In genomic region chr4:124133753-124134152, GRCh38 we compare ENCODE assay signal across 22 cellular contexts.
"Had no signal": no experiment of that assay in that cellular context is flagged by ENCODE, and none has a peak within 500 bp of the region (broad histone marks: within the 10 kb centered on the region; RNA-seq: fewer than 3 reads in every experiment).

No MANE protein-coding gene starts in this region.

- H3K9me3 ChIP-seq: colonic mucosa, right lobe of liver, thyroid gland had no signal

- H3K4me3 ChIP-seq: colonic mucosa, esophagus muscularis mucosa, mucosa of descending colon, neural progenitor cell, right lobe of liver, thyroid gland had no signal

- H3K27ac ChIP-seq: colonic mucosa, esophagus muscularis mucosa, neural progenitor cell, parathyroid adenoma, right lobe of liver, thyroid gland had no signal

- H3K27me3 ChIP-seq: colonic mucosa, esophagus muscularis mucosa, neural progenitor cell, right lobe of liver, thyroid gland had no signal

- H3K4me1 ChIP-seq: colonic mucosa, esophagus muscularis mucosa, neural progenitor cell, parathyroid adenoma, right lobe of liver, thyroid gland had no signal

- H3K36me3 ChIP-seq: colonic mucosa, esophagus muscularis mucosa, neural progenitor cell, right lobe of liver, thyroid gland had no signal

- ATAC-seq: left lobe of liver; mucosa of descending colon; natural killer cell treated with Interleukin-12 subunit alpha and Interleukin-12 subunit beta and Interleukin-15 and Interleukin-18, amount 100 ng/mL, for 72 hours; right lobe of liver; stimulated activated naive CD8-positive, alpha-beta T cell treated with anti-CD3 and anti-CD28 coated beads, Interleukin-15, amount 100 ng/mL, for 72 hours had no signal

- H3K9ac ChIP-seq: neural progenitor cell, parathyroid adenoma had no signal

- DNase-seq: colonic mucosa; dermis blood vessel endothelial cell; effector memory CD4-positive, alpha-beta T cell; hypothalamus; immature natural killer cell; mesenchymal stem cell; mucosa of descending colon; naive B cell; right lobe of liver; small intestine; stimulated activated CD4-positive, alpha-beta T cell treated with anti-CD3 and anti-CD28 coated beads, Interleukin-15, amount 100 ng/mL, for 24 hours; stimulated activated CD4-positive, alpha-beta T cell treated with anti-CD3 and anti-CD28 coated beads, Interleukin-4, amount 100 ng/mL, for 1 hour; stimulated activated CD8-positive, alpha-beta memory T cell treated with anti-CD3 and anti-CD28 coated beads, Interleukin-4, amount 100 ng/mL, for 48 hours; stimulated activated naive CD4-positive, alpha-beta T cell; stimulated activated naive CD8-positive, alpha-beta T cell treated with anti-CD3 and anti-CD28 coated beads, Interleukin-15, amount 100 ng/mL, for 72 hours; thyroid gland; trophoblast cell had no signal
